In the genomic region with DNA sequence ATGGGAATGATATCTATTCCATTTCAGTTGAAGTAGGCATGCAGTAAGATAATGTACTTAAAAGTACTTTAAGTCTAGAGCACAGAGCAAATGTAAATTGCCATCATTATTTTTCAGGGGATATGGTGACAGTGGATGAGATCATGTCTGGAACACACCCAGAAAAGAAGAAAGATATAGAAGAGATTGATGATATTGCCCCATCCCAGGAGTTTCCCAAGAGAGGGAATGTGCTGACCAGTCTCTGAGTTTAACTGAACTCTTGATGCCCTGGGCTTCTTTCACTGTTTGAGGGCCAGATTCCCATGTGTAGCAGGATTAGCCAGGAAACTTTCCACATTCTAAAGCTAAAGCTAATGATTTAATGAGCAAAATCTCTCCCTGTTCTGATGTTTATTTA, we compare ENCODE assay signal across 16 cellular contexts.
A peak's percentile ranks its signal among the peaks of the same experiment; 100 is the strongest.
DNase-seq lines count a peak whose midpoint lies in the region.
"Had no signal": no experiment of that assay in that cellular context is flagged by ENCODE, and none has a peak within 500 bp of the region (broad histone marks: within the 10 kb centered on the region; RNA-seq: fewer than 3 reads in every experiment).

No MANE protein-coding gene starts in this region.

- no peak overlapping the region for H2BK120ac ChIP-seq in mesenchymal stem cell (ENCODE audit: low read depth, low read length)

- H2AK5ac ChIP-seq in mesenchymal stem cell (ENCODE audit: low read length, severe bottlenecking), result no peak overlapping the region

- H3K4me1 Mint-ChIP-seq in activated CD4-positive, alpha-beta memory T cell treated with anti-CD3 and anti-CD28 coated beads for 36 hours (ENCODE audit: low read depth), result no peaks in the 10 kb centered on the region
- H3K4me1 Mint-ChIP-seq: immature natural killer cell; naive thymus-derived CD4-positive, alpha-beta T cell had no signal

- H3K9me3 ChIP-seq in mesenchymal stem cell (ENCODE audit: control insufficient read depth, low read length), result no peaks in the 10 kb centered on the region
- H3K9me3 ChIP-seq: spleen, thoracic aorta had no signal

- H3K4me2 ChIP-seq in mesenchymal stem cell (ENCODE audit: low read length, poor library complexity, severe bottlenecking), result no peak overlapping the region

- DNase-seq in EH (ENCODE audit: low read depth) (peak; percentile 96), NCI-H2029 (lab: John Stamatoyannopoulos, UW) (peak; percentile 31), dedifferentiated amniotic fluid mesenchymal stem cell (ENCODE audit: extremely low spot score) (peak; percentile 42), mesenchymal stem cell (peak; percentile 90), NCI-H1105 treated with DMSO at 0.1 percent for 48 hours (lab: John Stamatoyannopoulos, UW) (no peak)
- no peak for DNase-seq in effector CD4-positive, alpha-beta T cell
- no peak for DNase-seq in activated CD8-positive, alpha-beta memory T cell treated with anti-CD3 and anti-CD28 coated beads, Interleukin-2, amount 50 U/mL, for 48 hours
- no peak for DNase-seq in activated CD4-positive, alpha-beta memory T cell treated with anti-CD3 and anti-CD28 coated beads for 36 hours
- DNase-seq: activated CD4-positive, CD25-positive, alpha-beta regulatory T cell treated with anti-CD3 and anti-CD28 coated beads, Interleukin-2, amount 50 U/mL, for 72 hours; immature natural killer cell; naive thymus-derived CD4-positive, alpha-beta T cell; spleen; SW 1271 had no signal

- H2BK12ac ChIP-seq in mesenchymal stem cell (ENCODE audit: low read length in 2 of 2), result no peak overlapping the region

- no peak overlapping the region for H2AFZ ChIP-seq in mesenchymal stem cell (ENCODE audit: low read depth, low read length)

- no peak overlapping the region for H4K8ac ChIP-seq in mesenchymal stem cell (ENCODE audit: low read length)

- no peak overlapping the region for H3K4me3 Mint-ChIP-seq in activated CD4-positive, alpha-beta memory T cell treated with anti-CD3 and anti-CD28 coated beads for 36 hours
- H3K4me3 Mint-ChIP-seq: activated T-helper 1 cell treated with anti-CD3 and anti-CD28 coated beads, Interleukin-12 subunit alpha, Interleukin-12 subunit beta, Interleukin-2, Interleukin-4 antibody, amounts not matched to agents 30 ng/mL and 10 ng/mL and 1 ng/mL, durations not matched to agents 14 hours and 24 hours and 36 hours; immature natural killer cell; naive thymus-derived CD4-positive, alpha-beta T cell had no signal

- no peaks in the 10 kb centered on the region for H3K36me3 Mint-ChIP-seq in activated CD4-positive, alpha-beta memory T cell treated with anti-CD3 and anti-CD28 coated beads for 36 hours
- H3K36me3 Mint-ChIP-seq: immature natural killer cell had no signal

- no peaks in the 10 kb centered on the region for H3K27me3 ChIP-seq in mesenchymal stem cell (ENCODE audit: control insufficient read depth in 1 of 2, insufficient read depth in 1 of 2, low read length in 2 of 2)
- H3K27me3 ChIP-seq: cardiac muscle cell, spleen had no signal

- no peak overlapping the region for H3K23ac ChIP-seq in mesenchymal stem cell (ENCODE audit: low read length in 2 of 2)

- no peaks in the 10 kb centered on the region for H3K9me3 Mint-ChIP-seq in activated CD4-positive, alpha-beta memory T cell treated with anti-CD3 and anti-CD28 coated beads for 36 hours
- H3K9me3 Mint-ChIP-seq: activated T-helper 1 cell treated with anti-CD3 and anti-CD28 coated beads, Interleukin-12 subunit alpha, Interleukin-12 subunit beta, Interleukin-2, Interleukin-4 antibody, amounts not matched to agents 30 ng/mL and 10 ng/mL and 1 ng/mL, durations not matched to agents 14 hours and 24 hours and 36 hours; immature natural killer cell had no signal

- no peak overlapping the region for H3K4ac ChIP-seq in mesenchymal stem cell (ENCODE audit: low read depth in 1 of 2, low read length in 2 of 2)

- no peak overlapping the region for H3K14ac ChIP-seq in mesenchymal stem cell (ENCODE audit: low read length in 2 of 2)

- H3K27ac ChIP-seq in mesenchymal stem cell (ENCODE audit: low read length, poor library complexity, severe bottlenecking), result no peak overlapping the region
- H3K27ac ChIP-seq: cardiac muscle cell, spleen had no signal

- no peak overlapping the region for H3K27ac Mint-ChIP-seq in activated CD4-positive, alpha-beta memory T cell treated with anti-CD3 and anti-CD28 coated beads for 36 hours
- H3K27ac Mint-ChIP-seq: activated T-helper 1 cell treated with anti-CD3 and anti-CD28 coated beads, Interleukin-12 subunit alpha, Interleukin-12 subunit beta, Interleukin-2, Interleukin-4 antibody, amounts not matched to agents 30 ng/mL and 10 ng/mL and 1 ng/mL, durations not matched to agents 14 hours and 24 hours and 36 hours; immature natural killer cell; naive thymus-derived CD4-positive, alpha-beta T cell had no signal

- intact Hi-C loops in activated CD4-positive, alpha-beta memory T cell treated with anti-CD3 and anti-CD28 coated beads for 36 hours (cut with micrococcal nuclease), result no loop called here

- peaks cover 1% of the 10 kb centered on the region for H3K4me1 ChIP-seq in mesenchymal stem cell (ENCODE audit: control insufficient read depth, insufficient read depth, low read depth, low read length)
- H3K4me1 ChIP-seq: spleen had no signal

- CTCF ChIA-PET in activated CD4-positive, alpha-beta memory T cell treated with anti-CD3 and anti-CD28 coated beads for 36 hours (lab: Charles Lee), result no interaction called here

- peak overlapping the region in 1 of 2 experiments; percentile 8 for H3K4me3 ChIP-seq in mesenchymal stem cell (ENCODE audit: insufficient read depth in 1 of 2, low read depth in 1 of 2, low read length in 2 of 2)
- H3K4me3 ChIP-seq: cardiac muscle cell, spleen, thoracic aorta had no signal

- H3K9ac ChIP-seq in mesenchymal stem cell (ENCODE audit: low read length), result peak overlapping the region; percentile 23

- no peak overlapping the region for H3K18ac ChIP-seq in mesenchymal stem cell (ENCODE audit: low read depth in 1 of 2, low read length in 2 of 2)

- H3K79me1 ChIP-seq in mesenchymal stem cell (replicated peaks; ENCODE audit: low read length, poor library complexity, severe bottlenecking), result no peaks in the 10 kb centered on the region

- POLR2A ChIA-PET in activated CD4-positive, alpha-beta memory T cell treated with anti-CD3 and anti-CD28 coated beads for 36 hours (lab: Charles Lee), result no interaction called here

- no peak overlapping the region for H2BK5ac ChIP-seq in mesenchymal stem cell (ENCODE audit: low read depth, low read length, poor library complexity, severe bottlenecking)

- H2BK15ac ChIP-seq in mesenchymal stem cell (ENCODE audit: low read depth, poor library complexity, severe bottlenecking), result no peak overlapping the region

- no peak overlapping the region for H4K91ac ChIP-seq in mesenchymal stem cell (ENCODE audit: low read length)

- no peaks in the 10 kb centered on the region for H3K36me3 ChIP-seq in mesenchymal stem cell (ENCODE audit: control insufficient read depth in 1 of 2, insufficient read depth in 2 of 2, low read depth in 1 of 2, low read length in 2 of 2)
- H3K36me3 ChIP-seq: cardiac muscle cell, spleen, thoracic aorta had no signal

- no peaks in the 10 kb centered on the region for H3K27me3 Mint-ChIP-seq in activated CD4-positive, alpha-beta memory T cell treated with anti-CD3 and anti-CD28 coated beads for 36 hours

Comparison
In these comparisons a context has a peak if more than half of its experiments do, and no peak if none do; other contexts are left out.
1. DNase-seq: peak in EH (single experiment), NCI-H2029 (single experiment), dedifferentiated amniotic fluid mesenchymal stem cell (single experiment) and mesenchymal stem cell (single experiment); none in NCI-H1105 treated with DMSO at 0.1 percent for 48 hours (single experiment), effector CD4-positive, alpha-beta T cell (single experiment), activated CD8-positive, alpha-beta memory T cell treated with anti-CD3 and anti-CD28 coated beads, Interleukin-2, amount 50 U/mL, for 48 hours (single experiment) and activated CD4-positive, alpha-beta memory T cell treated with anti-CD3 and anti-CD28 coated beads for 36 hours (single experiment).